22 cellular contexts compared by ENCODE assay signal in the genomic region with DNA sequence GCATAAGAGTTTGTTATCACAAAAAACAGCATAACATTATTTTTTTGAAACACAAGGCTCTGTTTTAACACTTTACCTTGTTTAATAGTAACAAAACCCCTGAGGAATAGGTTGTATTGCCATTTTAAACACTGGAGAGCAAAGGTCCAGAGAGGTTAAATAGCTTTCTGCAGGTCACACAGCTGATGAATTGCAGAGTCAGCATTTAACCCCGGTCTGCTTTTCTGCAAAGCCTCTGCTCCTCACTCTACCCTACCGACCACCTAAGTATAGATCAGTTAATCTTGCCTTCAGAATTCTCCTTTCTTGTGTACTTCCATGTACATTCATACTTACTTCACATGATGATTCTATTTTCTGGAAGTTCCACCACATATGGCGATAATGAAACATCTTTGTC. TPM values are rescaled to one million over a fixed set of nuclear protein-coding genes. Genes with fewer than 3 reads are reported as not detected.
"Had no signal": no experiment of that assay in that cellular context is flagged by ENCODE, and none has a peak within 500 bp of the region (broad histone marks: within the 10 kb centered on the region; RNA-seq: fewer than 3 reads in every experiment).

No MANE protein-coding gene starts in this region.

- H3K36me3 ChIP-seq: heart left ventricle, right atrium auricular region, tibial artery, upper lobe of right lung, vagina had no signal

- H3K27ac Mint-ChIP-seq: stimulated activated effector memory CD8-positive, alpha-beta T cell treated with anti-CD3 and anti-CD28 coated beads, Interleukin-12 subunit alpha, Interleukin-12 subunit beta, amount 100 ng/mL, for 72 hours had no signal

- ATAC-seq: heart left ventricle; left colon; left ventricle myocardium superior; stimulated activated effector memory CD8-positive, alpha-beta T cell treated with anti-CD3 and anti-CD28 coated beads, Interleukin-12 subunit alpha, Interleukin-12 subunit beta, amount 100 ng/mL, for 72 hours; stimulated activated naive CD8-positive, alpha-beta T cell treated with anti-CD3 and anti-CD28 coated beads, Interleukin-15, Interleukin-2, amounts not matched to agents 100 U/mL and 50 U/mL, for 24 hours; upper lobe of right lung had no signal

- H3K27ac ChIP-seq: dorsolateral prefrontal cortex, heart left ventricle, right atrium auricular region, suprapubic skin, tibial artery, upper lobe of right lung, vagina had no signal

- H3K4me3 ChIP-seq: dorsolateral prefrontal cortex, heart left ventricle, lung, right atrium auricular region, smooth muscle cell, suprapubic skin, tibial artery, upper lobe of right lung, vagina had no signal

- H3K4me3 Mint-ChIP-seq: naive B cell; stimulated activated effector memory CD8-positive, alpha-beta T cell treated with anti-CD3 and anti-CD28 coated beads, Interleukin-12 subunit alpha, Interleukin-12 subunit beta, amount 100 ng/mL, for 72 hours had no signal

- H3K9me3 Mint-ChIP-seq: naive B cell had no signal

- H3K9me3 ChIP-seq: heart left ventricle, right atrium auricular region, suprapubic skin, tibial artery, upper lobe of right lung, vagina had no signal

- H3K4me1 Mint-ChIP-seq: stimulated activated effector memory CD8-positive, alpha-beta T cell treated with anti-CD3 and anti-CD28 coated beads, Interleukin-12 subunit alpha, Interleukin-12 subunit beta, amount 100 ng/mL, for 72 hours had no signal

- H3K36me3 Mint-ChIP-seq: naive B cell; stimulated activated effector memory CD8-positive, alpha-beta T cell treated with anti-CD3 and anti-CD28 coated beads, Interleukin-12 subunit alpha, Interleukin-12 subunit beta, amount 100 ng/mL, for 72 hours had no signal

- H3K27me3 ChIP-seq: heart left ventricle, right atrium auricular region, suprapubic skin, tibial artery, upper lobe of right lung, vagina had no signal

- DNase-seq: cortex of kidney; dorsolateral prefrontal cortex; effector CD8-positive, alpha-beta T cell; heart left ventricle; hippocampal formation; left colon; left ventricle myocardium superior; mesendoderm; naive B cell; stimulated activated CD4-positive, alpha-beta T cell treated with anti-CD3 and anti-CD28 coated beads, Interleukin-4, amount 100 ng/mL, for 1 hour; stimulated activated CD8-positive, alpha-beta memory T cell treated with anti-CD3 and anti-CD28 coated beads, Interleukin-4, amount 100 ng/mL, for 48 hours; stimulated activated naive CD8-positive, alpha-beta T cell treated with anti-CD3 and anti-CD28 coated beads, Interleukin-15, Interleukin-2, amounts not matched to agents 100 U/mL and 50 U/mL, for 24 hours; tibial artery; upper lobe of right lung had no signal

- H3K27me3 Mint-ChIP-seq: naive B cell had no signal

RNA-seq across cellular contexts. Expression of a gene that starts 42.0 kb away (rescaled TPM):
- total RNA-seq: frontal cortex had no signal
- polyA plus RNA-seq: neural cell had no signal
